In the genomic region with DNA sequence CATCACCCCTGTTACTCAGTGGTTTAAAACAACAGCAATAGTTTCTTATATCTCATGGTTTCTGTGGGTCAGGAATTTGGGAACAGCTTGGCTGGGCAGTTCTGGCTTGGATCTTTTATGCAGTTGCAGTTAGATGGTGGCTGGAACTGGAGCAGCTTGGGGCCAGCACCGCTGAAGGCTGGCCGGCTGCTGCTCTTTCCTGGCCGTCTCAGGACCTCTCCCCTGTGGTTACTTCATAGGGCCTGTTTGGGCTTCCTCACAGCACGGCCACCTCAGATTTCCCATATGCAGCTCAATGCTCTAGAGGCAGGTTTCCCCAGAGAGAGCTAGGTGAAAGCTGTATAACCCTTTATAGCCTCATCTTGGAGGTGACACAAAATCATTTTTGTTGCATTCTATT, we compare ENCODE assay signal across 10 cellular contexts. TPM values are rescaled to one million over a fixed set of nuclear protein-coding genes. Genes with fewer than 3 reads are reported as not detected.
DNase-seq lines count a peak whose midpoint lies in the region; ATAC-seq and TF ChIP-seq lines count a peak whose summit lies in the region.
"Had no signal": no experiment of that assay in that cellular context is flagged by ENCODE, and none has a peak within 500 bp of the region (broad histone marks: within the 10 kb centered on the region; RNA-seq: fewer than 3 reads in every experiment).

No MANE protein-coding gene starts in this region.

- no peaks in the 10 kb centered on the region for H3K4me1 Mint-ChIP-seq in progenitor cell of endocrine pancreas (ENCODE audit: low read depth)
- peaks cover 7% of the 10 kb centered on the region for H3K4me1 Mint-ChIP-seq in activated CD4-positive, alpha-beta memory T cell treated with anti-CD3 and anti-CD28 coated beads for 36 hours (ENCODE audit: low read depth)

- CTCF ChIA-PET in activated CD4-positive, alpha-beta memory T cell treated with anti-CD3 and anti-CD28 coated beads for 36 hours (lab: Charles Lee): interaction anchor here (0.6 to 2.2 kb wide), 2 partner anchors 11 to 20 kb away, joined by 3 to 25 read pairs; no protein-coding TSS in a partner anchor

- H3K79me2 ChIP-seq in DND-41 (ENCODE audit: insufficient read depth, low read length): no peaks in the 10 kb centered on the region

- H3K9ac ChIP-seq in DND-41 (ENCODE audit: low read depth, low read length): no peak overlapping the region

- H3K4me2 ChIP-seq in DND-41 (ENCODE audit: insufficient read depth, low read length): no peak overlapping the region

- no peaks in the 10 kb centered on the region for H3K9me3 Mint-ChIP-seq in progenitor cell of endocrine pancreas (ENCODE audit: low read depth)
- no peaks in the 10 kb centered on the region for H3K9me3 Mint-ChIP-seq in activated CD4-positive, alpha-beta memory T cell treated with anti-CD3 and anti-CD28 coated beads for 36 hours

- H3K9me3 ChIP-seq in DND-41 (ENCODE audit: insufficient read depth, low read length, severe bottlenecking) (no peaks in the 10 kb centered on the region), RWPE2 (ENCODE audit: severe bottlenecking) (no peaks in the 10 kb centered on the region), esophagus squamous epithelium (no peaks in the 10 kb centered on the region)

- TF ChIP-seq CTCF in DND-41 (IDR thresholded peaks at IDR 0.05; ENCODE audit: borderline replicate concordance, extremely low read depth, low read length, poor library complexity, severe bottlenecking) (no peak), RWPE2 (IDR thresholded peaks at IDR 0.05; ENCODE audit: poor library complexity, severe bottlenecking) (no peak), esophagus squamous epithelium (IDR thresholded peaks at IDR 0.05) (no peak), progenitor cell of endocrine pancreas (IDR thresholded peaks at IDR 0.05; ENCODE audit: unreplicated experiment) (no peak), foreskin keratinocyte (conservative IDR thresholded peaks at IDR 0.05) (no peak)

- H3K36me3 ChIP-seq in DND-41 (ENCODE audit: insufficient read depth, low read length) (no peaks in the 10 kb centered on the region), RWPE2 (ENCODE audit: low read depth) (no peaks in the 10 kb centered on the region), esophagus squamous epithelium (no peaks in the 10 kb centered on the region)
- H3K36me3 ChIP-seq: WERI-Rb-1 had no signal

- H3K4me3 Mint-ChIP-seq in progenitor cell of endocrine pancreas (ENCODE audit: low read depth): no peak overlapping the region
- no peak overlapping the region for H3K4me3 Mint-ChIP-seq in activated CD4-positive, alpha-beta memory T cell treated with anti-CD3 and anti-CD28 coated beads for 36 hours

- H3K4me3 ChIP-seq in DND-41 (ENCODE audit: low read depth in 1 of 2, low read length in 2 of 2) (no peak overlapping the region), RWPE2 (ENCODE audit: severe bottlenecking) (no peak overlapping the region), esophagus squamous epithelium (peak overlapping the region in 1 of 4 donors; percentile 1)

- H3K27ac ChIP-seq in DND-41 (ENCODE audit: low read length) (peak overlapping the region; percentile 64), RWPE2 (ENCODE audit: poor library complexity, severe bottlenecking) (no peak overlapping the region), esophagus squamous epithelium (peak overlapping the region; percentile 49 to 94 (median 88)), foreskin keratinocyte (no peak overlapping the region)
- H3K27ac ChIP-seq: WERI-Rb-1 had no signal

- peak overlapping the region; percentile 69; the same call in 1 of the 2 replicates for H2AFZ ChIP-seq in DND-41 (ENCODE audit: low read depth, low read length)

- peaks cover 29% of the 10 kb centered on the region for H3K4me1 ChIP-seq in DND-41 (ENCODE audit: insufficient read depth, low read length)
- H3K4me1 ChIP-seq in RWPE2 (ENCODE audit: insufficient read depth, poor library complexity, severe bottlenecking): peaks cover 3% of the 10 kb centered on the region
- H3K4me1 ChIP-seq in esophagus squamous epithelium: peaks cover 8 to 91% (median 70%) of the 10 kb centered on the region in 3 donors
- H3K4me1 ChIP-seq in foreskin keratinocyte: peaks cover 5% of the 10 kb centered on the region

- WGBS in esophagus squamous epithelium, 2 donors: 35 to 54% methylated on average over 4 of the region's 4 CpGs

- peak overlapping the region; percentile 23 for H3K27ac Mint-ChIP-seq in progenitor cell of endocrine pancreas
- H3K27ac Mint-ChIP-seq in activated CD4-positive, alpha-beta memory T cell treated with anti-CD3 and anti-CD28 coated beads for 36 hours: no peak overlapping the region

- H3K36me3 Mint-ChIP-seq in progenitor cell of endocrine pancreas (ENCODE audit: insufficient read depth): peaks cover 1% of the 10 kb centered on the region
- no peaks in the 10 kb centered on the region for H3K36me3 Mint-ChIP-seq in activated CD4-positive, alpha-beta memory T cell treated with anti-CD3 and anti-CD28 coated beads for 36 hours

- no peak for TF ChIP-seq POLR2A in esophagus squamous epithelium (IDR thresholded peaks at IDR 0.05)

- H3K27me3 ChIP-seq in DND-41 (ENCODE audit: insufficient read depth, low read length, poor library complexity): no peaks in the 10 kb centered on the region
- no peaks in the 10 kb centered on the region for H3K27me3 ChIP-seq in RWPE2 (ENCODE audit: insufficient read depth, poor library complexity, severe bottlenecking)
- no peaks in the 10 kb centered on the region for H3K27me3 ChIP-seq in esophagus squamous epithelium
- H3K27me3 ChIP-seq in foreskin keratinocyte: no peaks in the 10 kb centered on the region

- no peaks in the 10 kb centered on the region for H4K20me1 ChIP-seq in DND-41 (ENCODE audit: insufficient read depth, low read length)

- intact Hi-C loops in esophagus squamous epithelium (cut with DNase I): no loop called here
- intact Hi-C loops in activated CD4-positive, alpha-beta memory T cell treated with anti-CD3 and anti-CD28 coated beads for 36 hours (cut with micrococcal nuclease): no loop called here

- ATAC-seq in DND-41 (ENCODE audit: insufficient read depth, low read depth) (no peak), RWPE2 (ENCODE audit: low read depth) (no peak), foreskin keratinocyte (no peak)

- DNase-seq in DND-41: no peak
- peak; percentile 49 for DNase-seq in RWPE2 (ENCODE audit: low spot score)
- DNase-seq in esophagus squamous epithelium (lab: John Stamatoyannopoulos, UW): no peak
- DNase-seq in progenitor cell of endocrine pancreas (ENCODE audit: low spot score, unreplicated experiment): no peak
- DNase-seq in DMS114 treated with DMSO at 0.1 percent for 48 hours (lab: John Stamatoyannopoulos, UW; ENCODE audit: unreplicated experiment): no peak
- DNase-seq in cerebellar cortex (ENCODE audit: low spot score): no peak
- no peak for DNase-seq in activated CD4-positive, alpha-beta memory T cell treated with anti-CD3 and anti-CD28 coated beads for 36 hours
- no peak for DNase-seq in foreskin keratinocyte
- DNase-seq: NCI-H526 treated with DMSO at 0.1 percent for 48 hours, WERI-Rb-1 had no signal

- POLR2A ChIA-PET in activated CD4-positive, alpha-beta memory T cell treated with anti-CD3 and anti-CD28 coated beads for 36 hours (lab: Charles Lee): no interaction called here

- no peaks in the 10 kb centered on the region for H3K27me3 Mint-ChIP-seq in progenitor cell of endocrine pancreas
- no peaks in the 10 kb centered on the region for H3K27me3 Mint-ChIP-seq in activated CD4-positive, alpha-beta memory T cell treated with anti-CD3 and anti-CD28 coated beads for 36 hours

RNA-seq across cellular contexts. Expression of gene PKIG, which starts 15.6 kb away (rescaled TPM):
- total RNA-seq in esophagus squamous epithelium (10 to 100 TPM; 11.0 to 80.1 (median 19.4) TPM), progenitor cell of endocrine pancreas (34.4 and 36.5 TPM in 2 replicates), foreskin keratinocyte (19.9 and 20.7 TPM in 2 replicates)
- 1 to 10 TPM; 2.9 to 4.1 TPM for total RNA-seq in activated CD4-positive, alpha-beta memory T cell treated with anti-CD3 and anti-CD28 coated beads for 36 hours
- polyA plus RNA-seq in foreskin keratinocyte: 23.5 and 25.4 TPM in 2 replicates

RNA-seq across cellular contexts. Expression of gene ADA, which starts 53.6 kb away (rescaled TPM):
- total RNA-seq in esophagus squamous epithelium (10 to 100 TPM in 2 of 4 donors, 1 to 10 TPM in 2; 3.8 to 31.7 (median 15.7) TPM), progenitor cell of endocrine pancreas (10.7 and 11.4 TPM in 2 replicates), foreskin keratinocyte (16.1 and 17.6 TPM in 2 replicates)
- total RNA-seq in activated CD4-positive, alpha-beta memory T cell treated with anti-CD3 and anti-CD28 coated beads for 36 hours: 10 to 100 TPM; 35.7 to 38.0 TPM
- polyA plus RNA-seq in foreskin keratinocyte: 21.3 and 22.9 TPM in 2 replicates

Comparison
In these comparisons a context has a peak if more than half of its experiments do, and no peak if none do; other contexts are left out.
1. H3K27ac ChIP-seq: peak in DND-41 (single experiment) and esophagus squamous epithelium (4 of 4); none in RWPE2 (single experiment) and foreskin keratinocyte (single experiment).